Comparison of ENCODE assay signal across 8 cellular contexts in genomic region chr1:144551107-144551542, GRCh38. TPM values are rescaled to one million over a fixed set of nuclear protein-coding genes. Genes with fewer than 3 reads are reported as not detected.
DNase-seq lines count a peak whose midpoint lies in the region; ATAC-seq, FAIRE-seq and TF ChIP-seq lines count a peak whose summit lies in the region.

No MANE protein-coding gene starts in this region.

- H3K4me2 ChIP-seq in trophoblast cell (ENCODE audit: low read length), result peak overlapping the region; percentile 52

- no peak for FAIRE-seq in GM12892 (lab: Jason Lieb, UNC)

- H3K36me3 ChIP-seq in GM06990 (ENCODE audit: control insufficient read depth, insufficient read depth, low read length) (no peaks in the 10 kb centered on the region), trophoblast cell (ENCODE audit: control insufficient read depth in 1 of 2, insufficient read depth in 2 of 2, low read length in 2 of 2) (no peaks in the 10 kb centered on the region)

- peaks cover 3% of the 10 kb centered on the region for H3K79me2 ChIP-seq in trophoblast cell (ENCODE audit: control insufficient read depth, insufficient read depth, low read length, poor library complexity)

- no peaks in the 10 kb centered on the region for H3K27me3 Mint-ChIP-seq in effector memory CD8-positive, alpha-beta T cell

- H3K27ac ChIP-seq in trophoblast cell (ENCODE audit: low read depth, low read length), result peak overlapping the region; percentile 96

- peaks cover 3% of the 10 kb centered on the region for H3K79me1 ChIP-seq in trophoblast cell (ENCODE audit: low read length)

- WGBS in trophoblast cell (ENCODE audit: extremely low coverage, insufficient coverage, insufficient read length), result no CpG with 5 or more reads among the region's 23 CpGs

- H4K91ac ChIP-seq in trophoblast cell (ENCODE audit: low read depth, low read length), result no peak overlapping the region

- peak; percentile 76 for DNase-seq in GM06990 (ENCODE audit: extremely low read depth, insufficient read length)
- peak; percentile 13 for DNase-seq in SW480 (ENCODE audit: low spot score)
- no peak for DNase-seq in effector memory CD8-positive, alpha-beta T cell
- peak; percentile 2 to 19 for DNase-seq in trophoblast cell
- DNase-seq in iPS-NIHi7 (ENCODE audit: extremely low spot score), result no peak
- DNase-seq in DMS114 treated with DMSO at 0.1 percent for 48 hours (lab: John Stamatoyannopoulos, UW; ENCODE audit: unreplicated experiment), result no peak
- DNase-seq in GM12892 (ENCODE audit: insufficient read length), result no peak
- no peak for DNase-seq in SIG-M5 treated with dmso at 0.1 percent for 504 hours (lab: John Stamatoyannopoulos, UW; ENCODE audit: unreplicated experiment)

- peak overlapping the region; percentile 1 for H2AFZ ChIP-seq in trophoblast cell (ENCODE audit: insufficient read depth, low read length, poor library complexity)

- peaks cover 0 to 8% of the 10 kb centered on the region in 2 experiments for H3K4me1 ChIP-seq in trophoblast cell (ENCODE audit: control insufficient read depth in 1 of 2, insufficient read depth in 2 of 2, low read length in 2 of 2)

- TF ChIP-seq CTCF in GM06990 (IDR thresholded peaks at IDR 0.05; ENCODE audit: insufficient read depth, low read length, poor library complexity, severe bottlenecking), result no peak

- peaks cover 18 to 30% of the 10 kb centered on the region in 2 donors for H3K4me1 Mint-ChIP-seq in effector memory CD8-positive, alpha-beta T cell (ENCODE audit: low read depth in 2 of 2)

- no peak overlapping the region for H3K18ac ChIP-seq in trophoblast cell (ENCODE audit: low read length)

- H3K9me3 Mint-ChIP-seq in effector memory CD8-positive, alpha-beta T cell, result no peaks in the 10 kb centered on the region

- H4K8ac ChIP-seq in trophoblast cell (ENCODE audit: low read depth, low read length), result peak overlapping the region; percentile 32

- H3K4ac ChIP-seq in trophoblast cell (ENCODE audit: low read depth, low read length), result no peak overlapping the region

- no peak overlapping the region for H3K23ac ChIP-seq in trophoblast cell (ENCODE audit: low read length)

- H3K9ac ChIP-seq in trophoblast cell (ENCODE audit: low read length), result no peak overlapping the region

- H3K4me3 Mint-ChIP-seq in effector memory CD8-positive, alpha-beta T cell, result peak overlapping the region; percentile 85 to 93

- no peaks in the 10 kb centered on the region for H3K9me3 ChIP-seq in trophoblast cell (ENCODE audit: insufficient read depth, low read depth, low read length)

- H3K27ac Mint-ChIP-seq in effector memory CD8-positive, alpha-beta T cell, result peak overlapping the region; percentile 99

- no peak for TF ChIP-seq POLR2A in GM12892 (IDR thresholded peaks at IDR 0.05; ENCODE audit: low read depth, low read length)

- H4K12ac ChIP-seq in trophoblast cell (ENCODE audit: low read depth, low read length), result no peak overlapping the region

- H3K4me3 ChIP-seq in GM06990 (replicated peaks; ENCODE audit: low read depth, low read length), result peak overlapping the region; percentile 29
- no peak overlapping the region for H3K4me3 ChIP-seq in trophoblast cell (ENCODE audit: low read depth, low read length)

- peak overlapping the region; percentile 56 for H2BK5ac ChIP-seq in trophoblast cell (ENCODE audit: low read depth, low read length, poor library complexity)

- ATAC-seq in effector memory CD8-positive, alpha-beta T cell (replicated peaks), result no peak

- H2AK5ac ChIP-seq in trophoblast cell (ENCODE audit: low read length), result no peak overlapping the region

- H3K14ac ChIP-seq in trophoblast cell (ENCODE audit: low read length), result no peak overlapping the region

- H2BK120ac ChIP-seq in trophoblast cell (ENCODE audit: insufficient read depth, low read length, poor library complexity), result no peak overlapping the region

- H3K27me3 ChIP-seq in GM06990 (replicated peaks; ENCODE audit: control insufficient read depth, insufficient read depth, low read length), result no peaks in the 10 kb centered on the region
- no peaks in the 10 kb centered on the region for H3K27me3 ChIP-seq in trophoblast cell (ENCODE audit: insufficient read depth, low read length)

- peaks cover 27% of the 10 kb centered on the region for H3K36me3 Mint-ChIP-seq in effector memory CD8-positive, alpha-beta T cell (ENCODE audit: insufficient read depth)

- H2BK12ac ChIP-seq in trophoblast cell (ENCODE audit: low read length), result no peak overlapping the region

RNA-seq across cellular contexts. Expression of gene PPIAL4F, which starts 41.6 kb away (rescaled TPM):
- not detected in 2 replicates for polyA plus RNA-seq in trophoblast cell (2013)
- not detected for polyA plus RNA-seq in GM12892 (2012; ENCODE audit: missing spikeins)

Comparison
In these comparisons a context has a peak if more than half of its experiments do, and no peak if none do; other contexts are left out.
1. DNase-seq: peak in GM06990 (single experiment), SW480 (single experiment) and trophoblast cell (2 of 2); none in effector memory CD8-positive, alpha-beta T cell (0 of 3), iPS-NIHi7 (single experiment), DMS114 treated with DMSO at 0.1 percent for 48 hours (single experiment), GM12892 (single experiment) and SIG-M5 treated with dmso at 0.1 percent for 504 hours (single experiment).